1 cellular context compared by ENCODE assay signal in the genomic region with DNA sequence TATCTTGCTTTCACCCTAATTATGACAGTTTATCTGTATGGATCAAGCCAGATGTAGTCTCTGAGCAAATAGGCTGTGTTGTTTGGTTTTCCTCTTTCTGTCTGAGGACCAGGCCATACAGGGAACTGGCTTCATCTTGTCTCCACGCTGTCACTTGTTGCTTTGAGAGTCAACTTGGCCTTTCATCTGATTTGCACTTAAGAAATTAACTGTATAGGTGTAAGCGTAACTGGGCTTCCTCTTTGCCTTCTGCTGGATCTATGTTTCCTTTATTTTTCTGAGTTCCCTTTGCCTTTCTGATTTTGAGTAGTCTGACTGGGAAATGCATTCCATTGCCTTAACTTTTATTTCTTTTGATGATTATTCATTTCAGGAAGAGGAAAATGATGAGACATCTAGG.
TF ChIP-seq lines count a peak whose summit lies in the region.

No MANE protein-coding gene starts in this region.

TF ChIP-seq in endothelial cell of umbilical vein, 7 proteins besides CTCF, POLR2A, EP300 and RAD21:
- TF ChIP-seq FOS (IDR thresholded peaks at IDR 0.05; ENCODE audit: borderline replicate concordance, insufficient read depth, low read length) (peak; percentile 31), JUN (IDR thresholded peaks at IDR 0.05; ENCODE audit: borderline replicate concordance, insufficient read depth, insufficient read length, low read depth) (no peak)
